37 cellular contexts compared by ENCODE assay signal in genomic region chr5:36055984-36056383, GRCh38. TPM values are rescaled to one million over a fixed set of nuclear protein-coding genes. Genes with fewer than 3 reads are reported as not detected.
"Had no signal": no experiment of that assay in that cellular context is flagged by ENCODE, and none has a peak within 500 bp of the region (broad histone marks: within the 10 kb centered on the region; RNA-seq: fewer than 3 reads in every experiment).

No MANE protein-coding gene starts in this region.

- H2AFZ ChIP-seq: hepatocyte had no signal

- H3K4me1 ChIP-seq: heart left ventricle, lower lobe of right lung, pancreas, right lobe of liver, thyroid gland had no signal

- H3K27me3 Mint-ChIP-seq: naive B cell; stimulated activated naive CD8-positive, alpha-beta T cell treated with anti-CD3 and anti-CD28 coated beads, Interleukin-15, amount 100 ng/mL, for 72 hours had no signal

- H3K4me3 Mint-ChIP-seq: immature natural killer cell; memory B cell; mesothelial cell of epicardium; naive B cell; natural killer cell treated with Interleukin-12 subunit alpha and Interleukin-12 subunit beta and Interleukin-15 and Interleukin-18, amount 100 ng/mL, for 72 hours; neural crest cell; stimulated activated naive CD8-positive, alpha-beta T cell treated with anti-CD3 and anti-CD28 coated beads, Interleukin-15, amount 100 ng/mL, for 72 hours had no signal

- H3K36me3 Mint-ChIP-seq: immature natural killer cell; memory B cell; mesothelial cell of epicardium; naive B cell; natural killer cell treated with Interleukin-12 subunit alpha and Interleukin-12 subunit beta and Interleukin-15 and Interleukin-18, amount 100 ng/mL, for 72 hours had no signal

- H3K9me3 ChIP-seq: gastroesophageal sphincter, heart left ventricle, lower lobe of right lung, mucosa of descending colon, neutrophil, pancreas, right lobe of liver, suprapubic skin, thyroid gland, vagina had no signal

- H3K4me3 ChIP-seq: coronary artery, gastroesophageal sphincter, heart left ventricle, hepatocyte, lower lobe of right lung, mucosa of descending colon, pancreas, right lobe of liver, smooth muscle cell, suprapubic skin, thyroid gland, vagina had no signal

- H3K27ac ChIP-seq: coronary artery, foreskin keratinocyte, gastroesophageal sphincter, heart left ventricle, hepatocyte, lower lobe of right lung, neutrophil, pancreas, right lobe of liver, suprapubic skin, thyroid gland, vagina had no signal

- H3K36me3 ChIP-seq: gastroesophageal sphincter, heart left ventricle, lower lobe of right lung, neutrophil, pancreas, right lobe of liver, suprapubic skin, thyroid gland, vagina had no signal

- H3K9me3 Mint-ChIP-seq: memory B cell; mesothelial cell of epicardium; naive B cell; natural killer cell treated with Interleukin-12 subunit alpha and Interleukin-12 subunit beta and Interleukin-15 and Interleukin-18, amount 100 ng/mL, for 72 hours; neural crest cell; stimulated activated naive CD8-positive, alpha-beta T cell treated with anti-CD3 and anti-CD28 coated beads, Interleukin-15, amount 100 ng/mL, for 72 hours had no signal

- H3K79me2 ChIP-seq: hepatocyte had no signal

- DNase-seq: dermis blood vessel endothelial cell; effector memory CD4-positive, alpha-beta T cell; heart left ventricle; immature natural killer cell; islet precursor cell; kidney glomerular epithelial cell; left colon; left ventricle myocardium superior; lower lobe of right lung; mucosa of descending colon; naive B cell; pancreas; right lobe of liver; stimulated activated CD4-positive, alpha-beta T cell treated with anti-CD3 and anti-CD28 coated beads, Interleukin-12 subunit alpha, Interleukin-12 subunit beta, amount 100 ng/mL, for 4 hours; stimulated activated CD4-positive, alpha-beta T cell treated with anti-CD3 and anti-CD28 coated beads, Interleukin-1b, Interleukin-23, amount 100 ng/mL, for 48 hours; stimulated activated CD4-positive, alpha-beta T cell treated with anti-CD3 and anti-CD28 coated beads, Interleukin-4, amount 100 ng/mL, for 1 hour; stimulated activated CD8-positive, alpha-beta memory T cell treated with anti-CD3 and anti-CD28 coated beads, Interleukin-4, amount 100 ng/mL, for 48 hours; stimulated activated naive CD4-positive, alpha-beta T cell; stimulated activated naive CD8-positive, alpha-beta T cell treated with anti-CD3 and anti-CD28 coated beads, Interleukin-15, amount 100 ng/mL, for 72 hours; thyroid gland; trophoblast cell had no signal

- H3K4me1 Mint-ChIP-seq: naive B cell; neural crest cell; stimulated activated naive CD8-positive, alpha-beta T cell treated with anti-CD3 and anti-CD28 coated beads, Interleukin-15, amount 100 ng/mL, for 72 hours had no signal

- ATAC-seq: foreskin keratinocyte; gastroesophageal sphincter; heart left ventricle; left colon; left ventricle myocardium superior; lower lobe of right lung; mucosa of descending colon; natural killer cell treated with Interleukin-12 subunit alpha and Interleukin-12 subunit beta and Interleukin-15 and Interleukin-18, amount 100 ng/mL, for 72 hours; pancreas; stimulated activated naive CD8-positive, alpha-beta T cell treated with anti-CD3 and anti-CD28 coated beads, Interleukin-15, amount 100 ng/mL, for 72 hours had no signal

- H3K27me3 ChIP-seq: foreskin keratinocyte, gastroesophageal sphincter, hepatocyte, neutrophil, pancreas, right lobe of liver, suprapubic skin, thyroid gland, vagina had no signal

- H3K27ac Mint-ChIP-seq: immature natural killer cell; memory B cell; mesothelial cell of epicardium; naive B cell; natural killer cell treated with Interleukin-12 subunit alpha and Interleukin-12 subunit beta and Interleukin-15 and Interleukin-18, amount 100 ng/mL, for 72 hours had no signal

- H3K4me2 ChIP-seq: hepatocyte, smooth muscle cell had no signal

RNA-seq across cellular contexts. Expression of gene UGT3A2, which starts 10.7 kb away (rescaled TPM):
- total RNA-seq: dermis blood vessel endothelial cell; fibroblast of lung; gastroesophageal sphincter; left colon; left ventricle myocardium superior; lower lobe of right lung; natural killer cell treated with Interleukin-12 subunit alpha and Interleukin-12 subunit beta and Interleukin-15 and Interleukin-18, amount 100 ng/mL, for 72 hours; omental fat pad; posterior vena cava; pulmonary artery endothelial cell; smooth muscle cell; thyroid gland; vagina had no signal
- polyA plus RNA-seq: fibroblast of lung, heart left ventricle had no signal
